ENCODE assay signal across 8 cellular contexts in the genomic region with DNA sequence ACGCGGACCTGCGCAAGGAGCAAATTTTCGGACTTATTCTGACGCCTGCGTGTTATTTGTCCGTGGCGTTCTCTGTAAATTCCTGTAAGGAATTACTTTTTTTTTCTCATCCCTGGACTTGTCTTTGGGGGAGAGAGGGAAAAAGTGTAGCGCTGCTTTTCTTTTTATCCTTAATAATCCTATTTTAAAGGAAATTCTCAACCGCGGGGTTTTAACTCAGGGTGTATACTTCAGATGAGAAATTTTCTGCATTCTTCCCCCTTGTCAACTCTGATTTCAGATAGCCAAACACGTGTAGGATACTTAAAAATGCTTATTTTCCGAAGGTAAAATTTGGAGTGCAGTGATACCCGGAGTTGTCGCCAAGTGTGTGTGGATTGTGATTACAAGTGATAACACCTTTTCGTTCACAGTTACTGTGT. TPM values are rescaled to one million over a fixed set of nuclear protein-coding genes. Genes with fewer than 3 reads are reported as not detected.
DNase-seq lines count a peak whose midpoint lies in the region; ATAC-seq and TF ChIP-seq lines count a peak whose summit lies in the region.

No MANE protein-coding gene starts in this region.

- H2AFZ ChIP-seq in Loucy (ENCODE audit: low read length), result peak overlapping the region; percentile 69; the same call in 1 of the 2 replicates

- no peaks in the 10 kb centered on the region for H3K9me2 ChIP-seq in Loucy (replicated peaks; ENCODE audit: low read depth, low read length)

- H3K36me3 Mint-ChIP-seq in CD8-positive, alpha-beta memory T cell, result peaks cover 0 to 32% (median 0%) of the 10 kb centered on the region in 3 donors
- peaks cover 8% of the 10 kb centered on the region for H3K36me3 Mint-ChIP-seq in mesothelial cell of epicardium

- H3K36me3 ChIP-seq in CD8-positive, alpha-beta memory T cell (ENCODE audit: insufficient read depth, low read length), result no peaks in the 10 kb centered on the region
- no peaks in the 10 kb centered on the region for H3K36me3 ChIP-seq in Loucy (ENCODE audit: insufficient read depth, low read length)

- peaks cover 50% of the 10 kb centered on the region for H3K4me1 ChIP-seq in CD8-positive, alpha-beta memory T cell (ENCODE audit: insufficient read depth, low read length)
- peaks cover 34% of the 10 kb centered on the region for H3K4me1 ChIP-seq in Loucy (ENCODE audit: insufficient read depth, low read length, poor library complexity, severe bottlenecking)

- POLR2A ChIA-PET in CD8-positive, alpha-beta memory T cell (lab: Charles Lee), result no interaction called here

- peak overlapping the region; percentile 93 to 99 (median 98) for H3K4me3 Mint-ChIP-seq in CD8-positive, alpha-beta memory T cell
- peak overlapping the region; percentile 94 for H3K4me3 Mint-ChIP-seq in mesothelial cell of epicardium

- peak overlapping the region; percentile 71 for H3K4me2 ChIP-seq in Loucy (ENCODE audit: low read depth, low read length, poor library complexity, severe bottlenecking)

- no peaks in the 10 kb centered on the region for H3F3A ChIP-seq in Loucy (ENCODE audit: low read depth)

- CTCF ChIA-PET in CD8-positive, alpha-beta memory T cell (lab: Charles Lee), result no interaction called here

- H3K79me2 ChIP-seq in Loucy (ENCODE audit: insufficient read depth, low read length), result peaks cover 57% of the 10 kb centered on the region

- no peak for TF ChIP-seq CTCF in Loucy (conservative IDR thresholded peaks at IDR 0.05; ENCODE audit: low read length)
- no peak for TF ChIP-seq CTCF in mesothelial cell of epicardium (IDR thresholded peaks at IDR 0.05; ENCODE audit: unreplicated experiment)

- peaks cover 49 to 63% (median 63%) of the 10 kb centered on the region in 3 donors for H3K4me1 Mint-ChIP-seq in CD8-positive, alpha-beta memory T cell
- H3K4me1 Mint-ChIP-seq in mesothelial cell of epicardium, result peaks cover 46% of the 10 kb centered on the region

- H3K4me3 ChIP-seq in CD8-positive, alpha-beta memory T cell (ENCODE audit: low read length), result peak overlapping the region; percentile 74
- peak overlapping the region; percentile 94 for H3K4me3 ChIP-seq in Loucy (ENCODE audit: low read length, poor library complexity, severe bottlenecking)

- no peaks in the 10 kb centered on the region for H3K9me3 ChIP-seq in CD8-positive, alpha-beta memory T cell (ENCODE audit: low read length)
- no peaks in the 10 kb centered on the region for H3K9me3 ChIP-seq in Loucy (ENCODE audit: insufficient read depth, low read depth, low read length)

- no peaks in the 10 kb centered on the region for H3K27me3 ChIP-seq in CD8-positive, alpha-beta memory T cell (ENCODE audit: insufficient read depth, low read length, poor library complexity, severe bottlenecking)
- H3K27me3 ChIP-seq in Loucy (ENCODE audit: insufficient read depth, low read length, poor library complexity, severe bottlenecking), result no peaks in the 10 kb centered on the region

- no peak for ATAC-seq in GM21515 (IDR thresholded peaks at IDR 0.05; ENCODE audit: unreplicated experiment)
- no peak for ATAC-seq in GM19463 (IDR thresholded peaks at IDR 0.05; ENCODE audit: unreplicated experiment)

- H3K9ac ChIP-seq in Loucy (ENCODE audit: low read depth, low read length, poor library complexity, severe bottlenecking), result peak overlapping the region; percentile 92

- peak overlapping the region; percentile 91 to 99 (median 96) for H3K27ac Mint-ChIP-seq in CD8-positive, alpha-beta memory T cell
- peak overlapping the region; percentile 99 for H3K27ac Mint-ChIP-seq in mesothelial cell of epicardium

- peaks cover 0 to 2% of the 10 kb centered on the region in 2 donors for H3K27me3 Mint-ChIP-seq in CD8-positive, alpha-beta memory T cell
- no peaks in the 10 kb centered on the region for H3K27me3 Mint-ChIP-seq in mesothelial cell of epicardium (ENCODE audit: low read depth)

- peaks cover 33% of the 10 kb centered on the region for H4K20me1 ChIP-seq in Loucy (ENCODE audit: insufficient read depth, low read length, poor library complexity, severe bottlenecking)

- no peak for DNase-seq in CD8-positive, alpha-beta memory T cell
- DNase-seq in caudate nucleus (lab: John Stamatoyannopoulos, UW) (no peak), mesothelial cell of epicardium (ENCODE audit: low spot score in 2 of 2, unreplicated experiment in 2 of 2) (no peak), NCI-H1105 treated with DMSO at 0.1 percent for 48 hours (lab: John Stamatoyannopoulos, UW) (no peak)
- DNase-seq in activated CD4-positive, alpha-beta T cell treated with anti-CD3 and anti-CD28 coated beads for 4 hours, result no peak

- H3K9me3 Mint-ChIP-seq in CD8-positive, alpha-beta memory T cell, result no peaks in the 10 kb centered on the region
- H3K9me3 Mint-ChIP-seq in mesothelial cell of epicardium, result no peaks in the 10 kb centered on the region

- H3K27ac ChIP-seq in CD8-positive, alpha-beta memory T cell (ENCODE audit: low read depth, low read length), result peak overlapping the region; percentile 84
- H3K27ac ChIP-seq in caudate nucleus (ENCODE audit: low read depth, low read length), result peak overlapping the region; percentile 73

RNA-seq across cellular contexts. Expression of a gene that starts 0.9 kb away (rescaled TPM):
- total RNA-seq in CD8-positive, alpha-beta memory T cell, result 10 to 100 TPM; 54.5 to 61.5 TPM
- 59.5 TPM for polyA plus RNA-seq in CD8-positive, alpha-beta memory T cell
- 88.5 to 98.6 TPM (median 90.0 TPM) in 3 replicates for total RNA-seq in mesothelial cell of epicardium

RNA-seq across cellular contexts. Expression of a gene that starts 55.4 kb away (rescaled TPM):
- total RNA-seq in CD8-positive, alpha-beta memory T cell, result 10 to 100 TPM; 63.5 to 74.0 TPM
- polyA plus RNA-seq in CD8-positive, alpha-beta memory T cell, result 121 TPM
- total RNA-seq in mesothelial cell of epicardium, result 32.4 to 35.4 TPM (median 34.7 TPM) in 3 replicates
